17 cellular contexts compared by ENCODE assay signal in the genomic region with DNA sequence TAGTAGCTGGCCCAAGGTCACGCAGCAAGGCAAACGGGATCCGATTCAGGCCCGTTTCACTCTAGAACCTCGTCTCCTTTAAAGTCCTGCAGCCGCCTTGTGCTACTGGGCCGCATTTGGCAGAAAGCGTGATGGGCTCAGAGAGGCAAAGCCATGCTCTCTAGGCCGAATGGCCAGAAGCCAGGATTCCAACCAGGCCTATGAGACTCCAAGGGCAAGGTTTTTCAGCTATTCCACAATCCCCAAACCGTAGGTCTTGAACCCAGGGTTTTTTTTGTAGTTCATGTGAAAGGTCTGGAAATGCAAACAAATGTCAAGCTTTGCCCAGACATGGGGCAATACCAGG.
"Had no signal": no experiment of that assay in that cellular context is flagged by ENCODE, and none has a peak within 500 bp of the region (broad histone marks: within the 10 kb centered on the region; RNA-seq: fewer than 3 reads in every experiment).

No MANE protein-coding gene starts in this region.

- H3K9me3 ChIP-seq: colonic mucosa, heart left ventricle, pancreas, psoas muscle, sigmoid colon, thyroid gland had no signal

- H3K27ac ChIP-seq: colonic mucosa, heart left ventricle, pancreas, psoas muscle, sigmoid colon, skin epidermis, thyroid gland had no signal

- H3K4me1 ChIP-seq: colonic mucosa, pancreas, psoas muscle, sigmoid colon, thyroid gland had no signal

- H3K36me3 ChIP-seq: colonic mucosa, pancreas had no signal

- H3K4me3 ChIP-seq: colonic mucosa, heart left ventricle, pancreas, psoas muscle, sigmoid colon, skin epidermis, thyroid gland had no signal

- DNase-seq: colonic mucosa; dermis blood vessel endothelial cell; effector CD4-positive, alpha-beta T cell; foreskin melanocyte; heart left ventricle; mammary epithelial cell; occipital lobe; retina; sigmoid colon; stimulated activated CD4-positive, alpha-beta T cell treated with anti-CD3 and anti-CD28 coated beads, Interleukin-2, amount 100 ng/mL, for 24 hours; stimulated activated CD4-positive, alpha-beta T cell treated with anti-CD3 and anti-CD28 coated beads, Interleukin-4, amount 100 ng/mL, for 4 hours; stimulated activated naive B cell treated with anti-CD40 and anti-IgM and Interleukin-4, amounts not matched to agents 10 μg/mL and 1 μg/mL and 100 μg/mL, for 72 hours; stimulated activated naive CD8-positive, alpha-beta T cell treated with anti-CD3 and anti-CD28 coated beads, Interleukin-15, amount 100 ng/mL, for 72 hours; thyroid gland had no signal

- H3K27me3 ChIP-seq: colonic mucosa, heart left ventricle, pancreas, sigmoid colon, thyroid gland had no signal
